Comparison of ENCODE assay signal across 21 cellular contexts in genomic region chr9:108812388-108812787, GRCh38. TPM values are rescaled to one million over a fixed set of nuclear protein-coding genes. Genes with fewer than 3 reads are reported as not detected.
DNase-seq lines count a peak whose midpoint lies in the region; ATAC-seq and TF ChIP-seq lines count a peak whose summit lies in the region.
"Had no signal": no experiment of that assay in that cellular context is flagged by ENCODE, and none has a peak within 500 bp of the region (broad histone marks: within the 10 kb centered on the region; RNA-seq: fewer than 3 reads in every experiment).

No MANE protein-coding gene starts in this region.

- H2BK5ac ChIP-seq in neuronal stem cell (ENCODE audit: low read length), result no peak overlapping the region

- no peaks in the 10 kb centered on the region for H3K27me3 ChIP-seq in neuronal stem cell (ENCODE audit: control insufficient read depth in 3 of 3, insufficient read depth in 3 of 3, low read depth in 1 of 3, low read length in 3 of 3)
- H3K27me3 ChIP-seq: BLaER1 treated with 17β-estradiol and CSF1 and Interleukin-3, amounts not matched to agents 10 nM and 100 nM had no signal

- H2AFZ ChIP-seq in neuronal stem cell (ENCODE audit: low read length), result no peak overlapping the region

- no peak overlapping the region for H2BK15ac ChIP-seq in neuronal stem cell (ENCODE audit: low read length)

- TF ChIP-seq CTCF in retinal pigment epithelial cell (conservative IDR thresholded peaks at IDR 0.05; ENCODE audit: low read depth, low read length), result no peak

- no peak overlapping the region for H3K4me2 ChIP-seq in neuronal stem cell (ENCODE audit: insufficient read depth, low read length, poor library complexity, severe bottlenecking)

- H2AK5ac ChIP-seq in neuronal stem cell (ENCODE audit: low read depth, low read length), result no peak overlapping the region

- no peak overlapping the region for H3K4ac ChIP-seq in neuronal stem cell (ENCODE audit: low read length)

- no peak overlapping the region for H2BK12ac ChIP-seq in neuronal stem cell (ENCODE audit: low read length)

- H3K18ac ChIP-seq in neuronal stem cell (ENCODE audit: low read length), result no peak overlapping the region

- H3K9me3 ChIP-seq in neuronal stem cell (replicated peaks in 1 of 2; ENCODE audit: control insufficient read depth in 2 of 2, insufficient read depth in 1 of 2, low read depth in 1 of 2, low read length in 2 of 2), result no peaks in the 10 kb centered on the region

- H3K4me3 ChIP-seq in retinal pigment epithelial cell (ENCODE audit: low read length) (no peak overlapping the region), neuronal stem cell (ENCODE audit: low read length in 2 of 2) (no peak overlapping the region)
- H3K4me3 ChIP-seq: BLaER1 treated with 17β-estradiol and CSF1 and Interleukin-3, amounts not matched to agents 10 nM and 100 nM; GM12878 had no signal

- no peaks in the 10 kb centered on the region for H3K36me3 ChIP-seq in neuronal stem cell (replicated peaks in 1 of 2; ENCODE audit: control insufficient read depth in 2 of 2, insufficient read depth in 2 of 2, low read length in 2 of 2)
- H3K36me3 ChIP-seq: BLaER1 treated with 17β-estradiol and CSF1 and Interleukin-3, amounts not matched to agents 10 nM and 100 nM had no signal

- no peak for ATAC-seq in GM18873 (IDR thresholded peaks at IDR 0.05; ENCODE audit: low FRiP score, unreplicated experiment)
- ATAC-seq: GM12878, Right ventricle myocardium inferior had no signal

- H3K23ac ChIP-seq in neuronal stem cell (ENCODE audit: low read depth, low read length, poor library complexity), result no peak overlapping the region

- H3K14ac ChIP-seq in neuronal stem cell (ENCODE audit: low read length), result no peak overlapping the region

- no peaks in the 10 kb centered on the region for H3K79me1 ChIP-seq in neuronal stem cell (ENCODE audit: low read depth, low read length)

- H3K4me1 ChIP-seq in neuronal stem cell (ENCODE audit: control insufficient read depth in 2 of 2, insufficient read depth in 1 of 2, low read depth in 1 of 2, low read length in 2 of 2), result no peaks in the 10 kb centered on the region

- H4K91ac ChIP-seq in neuronal stem cell (ENCODE audit: low read depth, low read length, poor library complexity), result no peak overlapping the region

- no peak overlapping the region for H3K9ac ChIP-seq in neuronal stem cell (ENCODE audit: low read depth, low read length, poor library complexity)
- H3K9ac ChIP-seq: BLaER1 treated with 17β-estradiol and CSF1 and Interleukin-3, amounts not matched to agents 10 nM and 100 nM had no signal

- no peak overlapping the region for H4K8ac ChIP-seq in neuronal stem cell (ENCODE audit: low read depth, low read length)

- H2BK120ac ChIP-seq in neuronal stem cell (ENCODE audit: low read depth, low read length), result no peak overlapping the region

- DNase-seq in NCI-H1092 (lab: John Stamatoyannopoulos, UW) (peak; percentile 34), NCI-H1092 treated with DMSO at 0.1 percent for 48 hours (lab: John Stamatoyannopoulos, UW) (no peak), NCI-H69 (lab: John Stamatoyannopoulos, UW) (peak; percentile 93), islet precursor cell (peak; percentile 77), retinal pigment epithelial cell (ENCODE audit: low read depth) (peak; percentile 34), mesenteric fat pad (ENCODE audit: low spot score) (no peak), neuronal stem cell (ENCODE audit: low spot score) (no peak)
- DNase-seq: CD4-positive, alpha-beta memory T cell; DND-41; MV-4-11; NCI-H226; NCI-H526 treated with DMSO at 0.1 percent for 48 hours; OCI-M1 had no signal

- H3K27ac ChIP-seq in neuronal stem cell (replicated peaks; ENCODE audit: low read length), result no peak overlapping the region
- H3K27ac ChIP-seq: 22Rv1 had no signal

- WGBS in neuronal stem cell (ENCODE audit: extremely low coverage in 2 of 2, insufficient read length in 2 of 2, insufficient replicate concordance in 1 of 2), 2 donors, result no CpG with 5 or more reads among the region's 5 CpGs

RNA-seq across cellular contexts. Expression of gene ACTL7B, which starts 43.4 kb away (rescaled TPM):
- not detected for total RNA-seq in mesenteric fat pad
- polyA plus RNA-seq in neuronal stem cell (2013, experiment 1 of 2), result not detected
- polyA plus RNA-seq in neuronal stem cell (2013, experiment 2 of 2), result not detected
- total RNA-seq: GM12878, M059J, Right ventricle myocardium inferior, SK-MEL-5 had no signal
- polyA plus RNA-seq: CD4-positive, alpha-beta memory T cell; GM12878; IgD-negative memory B cell had no signal

RNA-seq across cellular contexts. Expression of gene ACTL7A, which starts 49.7 kb away (rescaled TPM):
- total RNA-seq in mesenteric fat pad, result not detected
- polyA plus RNA-seq in neuronal stem cell (2013, experiment 1 of 2), result not detected
- polyA plus RNA-seq in neuronal stem cell (2013, experiment 2 of 2), result not detected
- total RNA-seq: CD4-positive, alpha-beta memory T cell; GM12878; M059J; Right ventricle myocardium inferior; SK-MEL-5 had no signal
- polyA plus RNA-seq: CD4-positive, alpha-beta memory T cell; GM12878; IgD-negative memory B cell had no signal

Comparison
In these comparisons a context has a peak if more than half of its experiments do, and no peak if none do; other contexts are left out.
1. DNase-seq: peak in NCI-H1092 (single experiment), NCI-H69 (single experiment), islet precursor cell (single experiment) and retinal pigment epithelial cell (single experiment); none in NCI-H1092 treated with DMSO at 0.1 percent for 48 hours (single experiment), mesenteric fat pad (single experiment) and neuronal stem cell (single experiment).